Comparison of ENCODE assay signal across 21 cellular contexts in the genomic region with DNA sequence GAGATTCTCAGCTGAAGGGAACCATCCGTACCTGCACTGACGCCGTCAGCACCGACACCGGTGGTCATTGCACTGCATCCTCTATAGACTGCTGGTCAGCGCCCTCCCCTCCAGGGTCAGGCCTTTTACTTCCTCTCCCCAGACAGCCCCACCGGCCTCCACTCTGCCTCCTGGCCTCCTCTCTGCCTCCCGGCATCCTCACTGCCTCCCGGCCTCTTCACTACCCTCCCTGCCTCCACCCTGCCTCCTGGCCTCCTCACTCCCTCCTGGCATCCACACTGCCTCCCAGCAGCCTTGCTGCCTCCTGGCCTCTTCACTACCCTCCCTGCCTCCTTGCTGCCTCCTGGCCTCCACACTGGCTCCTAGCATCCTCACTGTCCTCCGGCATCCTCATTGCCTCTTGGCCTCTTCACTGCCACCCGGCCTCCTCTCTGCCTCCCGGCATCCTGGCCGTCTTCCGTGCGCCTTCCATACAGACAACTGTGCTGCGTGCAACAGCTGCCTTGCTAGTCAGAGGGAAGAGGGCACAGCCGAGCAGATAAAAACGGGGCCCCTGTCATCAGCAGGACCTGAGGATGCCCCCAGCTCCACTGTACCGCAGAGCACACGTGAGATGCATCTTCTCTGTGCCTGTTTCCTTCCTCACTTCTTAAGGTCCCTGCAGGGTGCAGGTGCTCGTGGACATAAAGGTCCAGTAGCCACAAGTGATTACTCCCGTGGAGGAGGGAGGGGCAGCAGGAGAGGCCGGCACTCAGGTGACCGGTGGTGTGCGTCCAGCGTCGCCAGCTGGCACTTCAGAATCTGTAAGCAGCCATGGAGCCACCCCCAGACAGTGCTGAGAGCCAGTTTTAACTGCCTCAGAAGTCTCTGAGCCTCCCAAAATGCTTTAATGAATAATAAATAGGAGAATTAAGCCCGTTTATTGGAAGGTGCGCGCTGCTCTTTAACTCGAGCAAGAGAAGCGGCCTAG.
DNase-seq lines count a peak whose midpoint lies in the region; ATAC-seq and TF ChIP-seq lines count a peak whose summit lies in the region.
"Had no signal": no experiment of that assay in that cellular context is flagged by ENCODE, and none has a peak within 500 bp of the region (broad histone marks: within the 10 kb centered on the region; RNA-seq: fewer than 3 reads in every experiment).

No MANE protein-coding gene starts in this region.

- peaks cover 5% of the 10 kb centered on the region for H3K9me3 Mint-ChIP-seq in memory B cell
- H3K9me3 Mint-ChIP-seq: stimulated activated naive CD8-positive, alpha-beta T cell treated with anti-CD3 and anti-CD28 coated beads, Interleukin-15, Interleukin-2, amounts not matched to agents 100 ng/mL and 50 ng/mL, for 24 hours had no signal

- CTCF ChIA-PET in RWPE1 (lab: Yijun Ruan, JAX) = no interaction called here

- ATAC-seq in memory B cell (ENCODE audit: low read depth) = no peak
- ATAC-seq: activated CD8-positive, alpha-beta T cell treated with anti-CD3 and anti-CD28 coated beads, Interleukin-2, amount 10 ng/mL, durations not matched to agents 7 days and 5 days had no signal

- POLR2A ChIA-PET in RWPE1 (lab: Yijun Ruan, JAX; ENCODE audit: low non-redundant PET) = no interaction called here

- peak; percentile 33 for DNase-seq in DMS153 (lab: John Stamatoyannopoulos, UW)
- no peak for DNase-seq in DMS153 treated with DMSO at 0.1 percent for 48 hours (lab: John Stamatoyannopoulos, UW; ENCODE audit: unreplicated experiment)
- DNase-seq in DMS79 treated with DMSO at 0.1 percent for 48 hours (lab: John Stamatoyannopoulos, UW) = peak; percentile 70
- DNase-seq in RWPE1 (ENCODE audit: low spot score) = no peak
- DNase-seq in memory B cell (ENCODE audit: low spot score in 2 of 2) = no peak
- DNase-seq in cortex of kidney (lab: John Stamatoyannopoulos, UW) = no peak
- DNase-seq in DMS 273 (lab: John Stamatoyannopoulos, UW; ENCODE audit: unreplicated experiment) = no peak
- no peak for DNase-seq in epidermal melanocyte (ENCODE audit: insufficient read length, low spot score)
- DNase-seq: activated CD4-positive, alpha-beta T cell treated with anti-CD3 and anti-CD28 coated beads for 1 hour; activated CD8-positive, alpha-beta T cell treated with anti-CD3 and anti-CD28 coated beads, Interleukin-2, amount 10 ng/mL, durations not matched to agents 7 days and 5 days; activated T-cell treated with anti-CD3 and anti-CD28 coated beads, Interleukin-2, amount 50 U/mL, for 1 hour; AML-193; MM.1S; NCI-H187 treated with DMSO at 0.1 percent for 48 hours; nucleus accumbens; stimulated activated CD4-positive, alpha-beta T cell treated with anti-CD3 and anti-CD28 coated beads, Interleukin-2, amount 100 ng/mL, for 48 hours; SW 1271 had no signal

- peak overlapping the region; percentile 73 for H3K27ac Mint-ChIP-seq in memory B cell
- H3K27ac Mint-ChIP-seq: activated CD8-positive, alpha-beta T cell treated with anti-CD3 and anti-CD28 coated beads, Interleukin-2, amount 10 ng/mL, durations not matched to agents 7 days and 5 days; stimulated activated naive CD8-positive, alpha-beta T cell treated with anti-CD3 and anti-CD28 coated beads, Interleukin-15, Interleukin-2, amounts not matched to agents 100 ng/mL and 50 ng/mL, for 24 hours had no signal

- no peak for TF ChIP-seq CTCF in RWPE1 (conservative IDR thresholded peaks at IDR 0.05; ENCODE audit: low read depth)

- H3K27ac ChIP-seq in RWPE1 = peak overlapping the region; percentile 59
- H3K27ac ChIP-seq: 22Rv1, coronary artery, upper lobe of left lung had no signal

- peaks cover 48% of the 10 kb centered on the region for H3K4me1 Mint-ChIP-seq in memory B cell

- H3K27me3 Mint-ChIP-seq in memory B cell = no peaks in the 10 kb centered on the region
- H3K27me3 Mint-ChIP-seq: stimulated activated naive CD8-positive, alpha-beta T cell treated with anti-CD3 and anti-CD28 coated beads, Interleukin-15, Interleukin-2, amounts not matched to agents 100 ng/mL and 50 ng/mL, for 24 hours had no signal

- H3K36me3 Mint-ChIP-seq in memory B cell = peaks cover 13% of the 10 kb centered on the region

- H3K4me3 Mint-ChIP-seq in memory B cell = peak overlapping the region; percentile 8
- H3K4me3 Mint-ChIP-seq: activated CD8-positive, alpha-beta T cell treated with anti-CD3 and anti-CD28 coated beads, Interleukin-2, amount 10 ng/mL, durations not matched to agents 7 days and 5 days; stimulated activated naive CD8-positive, alpha-beta T cell treated with anti-CD3 and anti-CD28 coated beads, Interleukin-15, Interleukin-2, amounts not matched to agents 100 ng/mL and 50 ng/mL, for 24 hours had no signal

Comparison
In these comparisons a context has a peak if more than half of its experiments do, and no peak if none do; other contexts are left out.
1. DNase-seq: peak in DMS153 (single experiment) and DMS79 treated with DMSO at 0.1 percent for 48 hours (single experiment); none in DMS153 treated with DMSO at 0.1 percent for 48 hours (single experiment), RWPE1 (single experiment), memory B cell (0 of 2), cortex of kidney (single experiment), DMS 273 (single experiment) and epidermal melanocyte (single experiment).